Comparison of ENCODE assay signal across 17 cellular contexts in the genomic region with DNA sequence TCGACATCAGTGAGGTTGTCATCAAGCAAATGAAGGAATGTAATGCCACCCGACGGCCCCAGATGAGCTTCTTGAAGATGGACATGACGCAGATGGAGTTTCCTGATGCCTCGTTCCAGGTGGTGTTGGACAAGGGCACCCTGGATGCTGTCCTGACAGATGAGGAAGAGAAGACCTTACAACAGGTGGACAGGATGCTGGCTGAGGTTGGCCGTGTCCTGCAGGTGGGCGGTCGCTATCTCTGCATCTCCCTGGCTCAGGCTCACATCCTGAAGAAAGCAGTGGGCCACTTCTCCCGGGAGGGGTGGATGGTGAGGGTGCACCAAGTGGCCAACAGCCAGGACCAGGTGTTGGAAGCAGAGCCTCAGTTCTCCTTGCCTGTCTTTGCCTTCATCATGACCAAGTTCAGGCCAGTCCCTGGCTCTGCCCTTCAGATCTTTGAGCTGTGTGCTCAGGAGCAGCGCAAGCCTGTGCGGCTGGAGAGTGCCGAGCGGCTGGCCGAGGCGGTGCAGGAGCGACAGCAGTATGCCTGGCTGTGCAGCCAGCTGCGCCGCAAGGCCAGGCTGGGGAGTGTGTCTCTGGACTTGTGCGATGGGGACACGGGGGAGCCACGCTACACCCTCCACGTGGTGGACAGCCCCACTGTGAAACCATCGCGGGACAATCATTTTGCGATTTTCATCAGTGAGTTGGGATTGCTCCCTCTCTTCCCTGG. TPM values are rescaled to one million over a fixed set of nuclear protein-coding genes. Genes with fewer than 3 reads are reported as not detected.
A peak's percentile ranks its signal among the peaks of the same experiment; 100 is the strongest.
DNase-seq lines count a peak whose midpoint lies in the region; ATAC-seq, FAIRE-seq and TF ChIP-seq lines count a peak whose summit lies in the region.
"Had no signal": no experiment of that assay in that cellular context is flagged by ENCODE, and none has a peak within 500 bp of the region (broad histone marks: within the 10 kb centered on the region; RNA-seq: fewer than 3 reads in every experiment).

No MANE protein-coding gene starts in this region.

- peaks cover 3% of the 10 kb centered on the region for H3K9me1 ChIP-seq in K562 (ENCODE audit: control insufficient read depth, insufficient read depth, low read length)

- H3K27me3 ChIP-seq in OCI-LY1 (ENCODE audit: insufficient read depth, low read length) (no peaks in the 10 kb centered on the region), K562 (ENCODE audit: control insufficient read depth in 2 of 2, insufficient read depth in 2 of 2, low read length in 2 of 2) (no peaks in the 10 kb centered on the region), neuronal stem cell (ENCODE audit: control insufficient read depth in 3 of 3, insufficient read depth in 3 of 3, low read depth in 1 of 3, low read length in 3 of 3) (no peaks in the 10 kb centered on the region)
- H3K27me3 ChIP-seq: cardiac muscle cell had no signal

- H4K20me1 ChIP-seq in OCI-LY1 (ENCODE audit: insufficient read depth, low read length) = no peaks in the 10 kb centered on the region
- no peaks in the 10 kb centered on the region for H4K20me1 ChIP-seq in K562 (replicated peaks; ENCODE audit: control insufficient read depth, insufficient read depth, low read length)

- no peaks in the 10 kb centered on the region for H3K9me3 Mint-ChIP-seq in activated naive CD4-positive, alpha-beta T cell treated with anti-CD3 and anti-CD28 coated beads for 36 hours
- H3K9me3 Mint-ChIP-seq: IgD-negative memory B cell had no signal

- no peak overlapping the region for H3K4ac ChIP-seq in neuronal stem cell (ENCODE audit: low read length)

- TF ChIP-seq RAD21 in K562 (CRISPR knock-in tag; conservative IDR thresholded peaks at IDR 0.05 in 1 of 2, IDR thresholded peaks at IDR 0.05 in 1 of 2) = no peak

- no peak overlapping the region for H3K18ac ChIP-seq in neuronal stem cell (ENCODE audit: low read length)

- H2AFZ ChIP-seq in OCI-LY1 (ENCODE audit: low read length) = no peak overlapping the region
- no peak overlapping the region for H2AFZ ChIP-seq in K562 (ENCODE audit: low read depth, low read length)
- H2AFZ ChIP-seq in neuronal stem cell (ENCODE audit: low read length) = no peak overlapping the region

- H3K4me3 ChIP-seq in OCI-LY1 (ENCODE audit: low read depth, low read length, poor library complexity, severe bottlenecking) (no peak overlapping the region), K562 (no peak overlapping the region), neuronal stem cell (ENCODE audit: low read length in 2 of 2) (peak overlapping the region in 1 of 2 donors; percentile 53)
- H3K4me3 ChIP-seq: cardiac muscle cell had no signal

- CTCF ChIA-PET in activated naive CD4-positive, alpha-beta T cell treated with anti-CD3 and anti-CD28 coated beads for 36 hours (lab: Charles Lee) = interaction anchor here (0.5 to 2.0 kb wide), 3 partner anchors 17 to 202 kb away, joined by 4 to 6 read pairs (median 5); a partner anchor contains a TSS
- CTCF ChIA-PET in K562 (lab: Yijun Ruan, JAX; ENCODE audit: low intra/inter-chr PET ratio) = no interaction called here

- H3F3A ChIP-seq in OCI-LY1 (ENCODE audit: insufficient read depth, low read length) = no peaks in the 10 kb centered on the region

- TF ChIP-seq POLR2A in K562 (conservative IDR thresholded peaks at IDR 0.05) = no peak

- H3K9me2 ChIP-seq in OCI-LY1 (ENCODE audit: low read depth, low read length) = no peaks in the 10 kb centered on the region

- no peak for TF ChIP-seq EP300 in K562 (IDR thresholded peaks at IDR 0.05; ENCODE audit: low read length)

- H3K79me1 ChIP-seq in neuronal stem cell (ENCODE audit: low read depth, low read length) = peaks cover 8% of the 10 kb centered on the region

- no peak for ATAC-seq in K562
- no peak for ATAC-seq in HG03457 (IDR thresholded peaks at IDR 0.05; ENCODE audit: unreplicated experiment)
- no peak for ATAC-seq in HG02678 (IDR thresholded peaks at IDR 0.05; ENCODE audit: unreplicated experiment)
- ATAC-seq: left cardiac atrium had no signal

- no peak for DNase-seq in activated naive CD4-positive, alpha-beta T cell treated with anti-CD3 and anti-CD28 coated beads for 36 hours
- DNase-seq in activated naive CD4-positive, alpha-beta T cell (lab: John Stamatoyannopoulos, UW) = no peak
- no peak for DNase-seq in K562 (ENCODE audit: extremely low read depth in 1 of 4, low spot score in 3 of 4)
- DNase-seq in neuronal stem cell (ENCODE audit: low spot score) = no peak
- DNase-seq in DMS79 treated with DMSO at 0.1 percent for 48 hours (lab: John Stamatoyannopoulos, UW) = no peak
- DNase-seq: activated CD4-positive, alpha-beta T cell treated with anti-CD3 and anti-CD28 coated beads, Interleukin-2, amount 50 U/mL, for 4 hours; effector memory CD4-positive, alpha-beta T cell; H9; hypothalamus; left cardiac atrium; NCI-H1092 treated with DMSO at 0.1 percent for 48 hours; SHP77 had no signal

- no peak overlapping the region for H2BK120ac ChIP-seq in neuronal stem cell (ENCODE audit: low read depth, low read length)

- H3K79me2 ChIP-seq in OCI-LY1 (ENCODE audit: insufficient read depth, low read length) (no peaks in the 10 kb centered on the region), K562 (ENCODE audit: control insufficient read depth, insufficient read depth, low read length) (peaks cover 50% of the 10 kb centered on the region)

- no peak overlapping the region for H2BK12ac ChIP-seq in neuronal stem cell (ENCODE audit: low read length)

- no peak overlapping the region for H3K23ac ChIP-seq in neuronal stem cell (ENCODE audit: low read depth, low read length, poor library complexity)

- H3K4me1 ChIP-seq in OCI-LY1 (ENCODE audit: insufficient read depth, low read length, severe bottlenecking) (peaks cover 47% of the 10 kb centered on the region), K562 (replicated peaks in 1 of 2; ENCODE audit: control insufficient read depth in 2 of 2, insufficient read depth in 2 of 2, low read length in 2 of 2) (peaks cover 17 to 25% of the 10 kb centered on the region in 2 experiments; a peak in 4 of 5 replicates), neuronal stem cell (ENCODE audit: control insufficient read depth in 2 of 2, insufficient read depth in 1 of 2, low read depth in 1 of 2, low read length in 2 of 2) (peaks cover 0 to 4% of the 10 kb centered on the region in 2 donors)

- H3K9ac ChIP-seq in OCI-LY1 (ENCODE audit: low read length) (no peak overlapping the region), K562 (ENCODE audit: insufficient read depth in 1 of 2, low read depth in 2 of 2, low read length in 2 of 2) (peak overlapping the region in 1 of 2 experiments; percentile 70; a peak in 2 of 4 replicates), neuronal stem cell (ENCODE audit: low read depth, low read length, poor library complexity) (no peak overlapping the region)

- 94% methylated on average over 25 of the region's 25 CpGs for WGBS in K562 (ENCODE audit: insufficient coverage, low coverage, missing lambda C conversion rate)
- WGBS in neuronal stem cell (ENCODE audit: extremely low coverage in 2 of 2, insufficient read length in 2 of 2, insufficient replicate concordance in 1 of 2), 2 donors = no CpG with 5 or more reads among the region's 25 CpGs

- in situ Hi-C loops in K562 (cut with MboI) = no loop called here

- TF ChIP-seq CTCF in OCI-LY1 (IDR thresholded peaks at IDR 0.05; ENCODE audit: low read length) = no peak
- TF ChIP-seq CTCF in K562 (IDR thresholded peaks at IDR 0.05 in 2 of 3, conservative IDR thresholded peaks at IDR 0.05 in 1 of 3; ENCODE audit: insufficient read depth in 2 of 3, low read depth in 1 of 3, low read length in 3 of 3) = no peak

- FAIRE-seq in K562 (lab: Jason Lieb, UNC) = no peak

- H3K36me3 ChIP-seq in OCI-LY1 (ENCODE audit: insufficient read depth, low read length) (peaks cover 52% of the 10 kb centered on the region), K562 (ENCODE audit: control insufficient read depth, insufficient read depth, low read length) (peaks cover 65% of the 10 kb centered on the region), neuronal stem cell (replicated peaks in 1 of 2; ENCODE audit: control insufficient read depth in 2 of 2, insufficient read depth in 2 of 2, low read length in 2 of 2) (peaks cover 35 to 60% of the 10 kb centered on the region in 2 donors)

- H4K91ac ChIP-seq in neuronal stem cell (ENCODE audit: low read depth, low read length, poor library complexity) = no peak overlapping the region

- H2AK5ac ChIP-seq in neuronal stem cell (ENCODE audit: low read depth, low read length) = no peak overlapping the region

- H3K27ac ChIP-seq in OCI-LY1 (ENCODE audit: low read depth, low read length, poor library complexity, severe bottlenecking) (no peak overlapping the region), K562 (ENCODE audit: extremely low read depth, low read depth, low read length) (no peak overlapping the region), neuronal stem cell (replicated peaks; ENCODE audit: low read length) (no peak overlapping the region)
- H3K27ac ChIP-seq: cardiac muscle cell had no signal

- peak overlapping the region; percentile 43 for H3K4me3 Mint-ChIP-seq in activated naive CD4-positive, alpha-beta T cell treated with anti-CD3 and anti-CD28 coated beads for 36 hours

- peak overlapping the region; percentile 23 for H4K8ac ChIP-seq in neuronal stem cell (ENCODE audit: low read depth, low read length)

- H2BK15ac ChIP-seq in neuronal stem cell (ENCODE audit: low read length) = no peak overlapping the region

- H3K27me3 Mint-ChIP-seq in activated naive CD4-positive, alpha-beta T cell treated with anti-CD3 and anti-CD28 coated beads for 36 hours (ENCODE audit: low read depth) = no peaks in the 10 kb centered on the region
- H3K27me3 Mint-ChIP-seq: IgD-negative memory B cell had no signal

- H3K36me3 Mint-ChIP-seq in activated naive CD4-positive, alpha-beta T cell treated with anti-CD3 and anti-CD28 coated beads for 36 hours (ENCODE audit: low read depth) = peaks cover 44% of the 10 kb centered on the region

- intact Hi-C loops in activated naive CD4-positive, alpha-beta T cell treated with anti-CD3 and anti-CD28 coated beads for 36 hours (cut with micrococcal nuclease) = loop anchor here (5.0 to 10.0 kb wide), 2 partner anchors 608 to 641 kb away; a partner anchor contains a TSS
- intact Hi-C loops in K562 (cut with micrococcal nuclease) = no loop called here

- H3K4me2 ChIP-seq in OCI-LY1 (ENCODE audit: low read length) (peak overlapping the region; percentile 49; the same call in 1 of the 2 replicates), K562 (ENCODE audit: insufficient read depth, low read length) (0 out of 2 replicates have a peak overlapping the region, but pooled peaks have one; percentile 5), neuronal stem cell (ENCODE audit: insufficient read depth, low read length, poor library complexity, severe bottlenecking) (no peak overlapping the region)

- POLR2A ChIA-PET in K562 (lab: Yijun Ruan, JAX) = interaction anchor here (0.7 to 0.9 kb wide), 2 partner anchors 148 to 611 kb away, joined by 3 read pairs; no protein-coding TSS in a partner anchor

- BruUV-seq in K562 (replicated peaks; lab: Mats Ljungman, UMichigan) = no TSS peak

- no peaks in the 10 kb centered on the region for H3K9me3 ChIP-seq in OCI-LY1 (ENCODE audit: low read length)
- H3K9me3 ChIP-seq in K562 (replicated peaks; ENCODE audit: control insufficient read depth, insufficient read depth, low read depth, low read length) = peaks cover 4% of the 10 kb centered on the region; the same call in 1 of the 2 replicates
- no peaks in the 10 kb centered on the region for H3K9me3 ChIP-seq in neuronal stem cell (replicated peaks in 1 of 2; ENCODE audit: control insufficient read depth in 2 of 2, insufficient read depth in 1 of 2, low read depth in 1 of 2, low read length in 2 of 2)

- H3K14ac ChIP-seq in neuronal stem cell (ENCODE audit: low read length) = no peak overlapping the region

- H2BK5ac ChIP-seq in neuronal stem cell (ENCODE audit: low read length) = no peak overlapping the region

- peak overlapping the region; percentile 46 for H3K27ac Mint-ChIP-seq in activated naive CD4-positive, alpha-beta T cell treated with anti-CD3 and anti-CD28 coated beads for 36 hours
- H3K27ac Mint-ChIP-seq: H9 had no signal

- H3K4me1 Mint-ChIP-seq in activated naive CD4-positive, alpha-beta T cell treated with anti-CD3 and anti-CD28 coated beads for 36 hours (ENCODE audit: low read depth) = peaks cover 67% of the 10 kb centered on the region

RNA-seq across cellular contexts. Expression of a gene that starts 2.5 kb away (rescaled TPM):
- total RNA-seq in activated naive CD4-positive, alpha-beta T cell treated with anti-CD3 and anti-CD28 coated beads for 36 hours = 10 to 100 TPM; 39.5 to 40.9 TPM
- 47.4 and 58.7 TPM in 2 replicates for total RNA-seq in K562 (2011; cell fraction: chromatin; rRNA removed; ENCODE audit: low replicate concordance)
- 46.6 and 59.0 TPM in 2 replicates for total RNA-seq in K562 (2011; cell fraction: nucleolus; rRNA removed)
- total RNA-seq in K562 (2011; cell fraction: nucleoplasm; rRNA removed) = 42.7 and 43.7 TPM in 2 replicates
- total RNA-seq in K562 (2014; rRNA removed) = 49.3 and 65.1 TPM in 2 replicates
- 46.2 and 51.9 TPM in 2 replicates for total RNA-seq in K562 (2014; rRNA removed; fragmentation: Illumina TruSeq; extraction: Trizol)
- total RNA-seq in K562 (2015; rRNA removed; fragmentation: Illumina TruSeq; extraction: Trizol) = 50.5 and 54.9 TPM in 2 replicates
- 54.9 and 62.0 TPM in 2 replicates for total RNA-seq in K562 (2021)
- 53.5 and 70.9 TPM in 2 replicates for polyA plus RNA-seq in K562 (2011; rRNA removed)
- polyA plus RNA-seq in K562 (2011; cell fraction: cytosol; rRNA removed) = 49.3 and 54.9 TPM in 2 replicates
- 39.0 and 45.5 TPM in 2 replicates for polyA plus RNA-seq in K562 (2011; cell fraction: nucleus; rRNA removed)
- 35.2 and 62.5 TPM in 2 replicates for polyA plus RNA-seq in K562 (2012)
- 61.3 and 78.9 TPM in 2 replicates for polyA plus RNA-seq in K562 (2014; fragmentation: Illumina TruSeq; extraction: Trizol)
- 10 to 100 TPM; 18.9 to 23.4 TPM for polyA plus RNA-seq in K562 (2014; fragmentation: Nextera tagmentation; extraction: Ambion mirVana)
- polyA plus RNA-seq in K562 (2014; rRNA removed) = 55.2 and 59.7 TPM in 2 replicates
- 75.6 and 111 TPM in 2 replicates for polyA minus RNA-seq in K562 (2011; rRNA and poly(A)+ RNA removed)
- 36.8 and 46.1 TPM in 2 replicates for polyA minus RNA-seq in K562 (2011; cell fraction: cytosol; rRNA and poly(A)+ RNA removed)
- polyA minus RNA-seq in K562 (2011; cell fraction: nucleus; rRNA and poly(A)+ RNA removed) = 26.3 and 31.2 TPM in 2 replicates
- 14.9 TPM for polyA plus RNA-seq in neuronal stem cell (2013, experiment 1 of 2)
- 13.3 TPM for polyA plus RNA-seq in neuronal stem cell (2013, experiment 2 of 2)

RNA-seq across cellular contexts. Expression of a gene that starts 42.1 kb away (rescaled TPM):
- 10 to 100 TPM; 10.5 to 10.9 TPM for total RNA-seq in activated naive CD4-positive, alpha-beta T cell treated with anti-CD3 and anti-CD28 coated beads for 36 hours
- 3.1 and 14.9 TPM in 2 replicates for total RNA-seq in K562 (2011; cell fraction: chromatin; rRNA removed; ENCODE audit: low replicate concordance)
- total RNA-seq in K562 (2011; cell fraction: nucleolus; rRNA removed) = 2.2 and 2.4 TPM in 2 replicates
- 6.6 and 16.6 TPM in 2 replicates for total RNA-seq in K562 (2011; cell fraction: nucleoplasm; rRNA removed)
- total RNA-seq in K562 (2014; rRNA removed) = 5.1 and 6.5 TPM in 2 replicates
- total RNA-seq in K562 (2014; rRNA removed; fragmentation: Illumina TruSeq; extraction: Trizol) = 12.3 and 14.7 TPM in 2 replicates
- 10.0 and 11.1 TPM in 2 replicates for total RNA-seq in K562 (2015; rRNA removed; fragmentation: Illumina TruSeq; extraction: Trizol)
- 12.3 and 13.7 TPM in 2 replicates for total RNA-seq in K562 (2021)
- polyA plus RNA-seq in K562 (2011; rRNA removed) = 12.5 and 21.4 TPM in 2 replicates
- polyA plus RNA-seq in K562 (2011; cell fraction: cytosol; rRNA removed) = 2.5 and 4.6 TPM in 2 replicates
- 10.3 and 12.6 TPM in 2 replicates for polyA plus RNA-seq in K562 (2011; cell fraction: nucleus; rRNA removed)
- 12.7 and 15.1 TPM in 2 replicates for polyA plus RNA-seq in K562 (2012)
- polyA plus RNA-seq in K562 (2014; fragmentation: Illumina TruSeq; extraction: Trizol) = 12.4 and 14.0 TPM in 2 replicates
- 1 to 10 TPM; 3.3 to 4.1 TPM for polyA plus RNA-seq in K562 (2014; fragmentation: Nextera tagmentation; extraction: Ambion mirVana)
- 11.4 and 11.9 TPM in 2 replicates for polyA plus RNA-seq in K562 (2014; rRNA removed)
- polyA minus RNA-seq in K562 (2011; rRNA and poly(A)+ RNA removed) = 11.1 and 11.3 TPM in 2 replicates
- 7.7 and 8.4 TPM in 2 replicates for polyA minus RNA-seq in K562 (2011; cell fraction: cytosol; rRNA and poly(A)+ RNA removed)
- 4.6 and 7.4 TPM in 2 replicates for polyA minus RNA-seq in K562 (2011; cell fraction: nucleus; rRNA and poly(A)+ RNA removed)
- polyA plus RNA-seq in neuronal stem cell (2013, experiment 1 of 2) = 8.8 TPM
- polyA plus RNA-seq in neuronal stem cell (2013, experiment 2 of 2) = 9.3 TPM

RNA-seq across cellular contexts. Expression of a gene that starts 57.3 kb away (rescaled TPM):
- under 1 TPM; 0.96 to 0.98 TPM for total RNA-seq in activated naive CD4-positive, alpha-beta T cell treated with anti-CD3 and anti-CD28 coated beads for 36 hours
- total RNA-seq in K562 (2011; cell fraction: chromatin; rRNA removed; ENCODE audit: low replicate concordance) = 0.62 and 2.8 TPM in 2 replicates
- 0.50 and 0.66 TPM in 2 replicates for total RNA-seq in K562 (2011; cell fraction: nucleolus; rRNA removed)
- total RNA-seq in K562 (2011; cell fraction: nucleoplasm; rRNA removed) = 0.73 and 0.76 TPM in 2 replicates
- total RNA-seq in K562 (2014; rRNA removed) = 0.33 TPM in 1 of 2 replicates, not detected in the other
- total RNA-seq in K562 (2014; rRNA removed; fragmentation: Illumina TruSeq; extraction: Trizol) = 0.36 and 0.38 TPM in 2 replicates
- total RNA-seq in K562 (2015; rRNA removed; fragmentation: Illumina TruSeq; extraction: Trizol) = 0.29 and 0.30 TPM in 2 replicates
- total RNA-seq in K562 (2021) = 0.16 and 0.29 TPM in 2 replicates
- polyA plus RNA-seq in K562 (2011; rRNA removed) = 0.11 and 0.21 TPM in 2 replicates
- 0.12 and 0.15 TPM in 2 replicates for polyA plus RNA-seq in K562 (2011; cell fraction: cytosol; rRNA removed)
- 0.23 and 0.38 TPM in 2 replicates for polyA plus RNA-seq in K562 (2011; cell fraction: nucleus; rRNA removed)
- polyA plus RNA-seq in K562 (2012) = 0.13 and 0.58 TPM in 2 replicates
- polyA plus RNA-seq in K562 (2014; fragmentation: Illumina TruSeq; extraction: Trizol) = 0.11 and 0.24 TPM in 2 replicates
- polyA plus RNA-seq in K562 (2014; fragmentation: Nextera tagmentation; extraction: Ambion mirVana) = under 1 TPM; 0.10 to 0.17 TPM
- 0.08 and 0.32 TPM in 2 replicates for polyA plus RNA-seq in K562 (2014; rRNA removed)
- polyA minus RNA-seq in K562 (2011; rRNA and poly(A)+ RNA removed) = 0.70 and 1.6 TPM in 2 replicates
- 0.29 and 1.2 TPM in 2 replicates for polyA minus RNA-seq in K562 (2011; cell fraction: cytosol; rRNA and poly(A)+ RNA removed)
- polyA minus RNA-seq in K562 (2011; cell fraction: nucleus; rRNA and poly(A)+ RNA removed) = 1.2 and 1.7 TPM in 2 replicates
- 0.59 TPM for polyA plus RNA-seq in neuronal stem cell (2013, experiment 1 of 2)
- polyA plus RNA-seq in neuronal stem cell (2013, experiment 2 of 2) = 0.76 TPM
- polyA plus RNA-seq: cardiac muscle cell had no signal
